ENCODE assay signal across 18 cellular contexts in the genomic region with DNA sequence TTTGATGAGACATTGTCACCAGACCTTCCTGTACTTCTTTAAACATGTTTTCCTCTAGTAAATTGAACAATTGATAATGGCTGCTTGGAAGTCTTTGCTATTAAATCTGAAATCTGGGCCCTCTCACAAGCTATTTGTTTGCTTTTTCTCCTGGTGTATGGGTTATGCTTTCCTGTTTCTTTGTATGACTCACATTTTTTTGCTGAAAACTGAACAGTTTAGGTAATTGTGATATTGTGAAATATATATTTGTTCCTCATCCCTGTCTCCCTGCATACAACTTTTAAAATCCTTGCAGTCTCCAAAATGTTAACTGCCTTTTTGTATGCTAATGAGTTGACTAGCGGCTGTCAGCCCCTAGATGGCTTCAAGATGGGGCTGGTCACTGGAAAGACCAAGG.
"Had no signal": no experiment of that assay in that cellular context is flagged by ENCODE, and none has a peak within 500 bp of the region (broad histone marks: within the 10 kb centered on the region; RNA-seq: fewer than 3 reads in every experiment).

No MANE protein-coding gene starts in this region.

- H3K4me3 ChIP-seq: lung, psoas muscle, spleen, tibial artery, upper lobe of left lung, uterus had no signal

- H3K4me1 ChIP-seq: psoas muscle, spleen, tibial artery, upper lobe of left lung, uterus had no signal

- H3K9me3 ChIP-seq: psoas muscle, spleen, tibial artery, upper lobe of left lung, uterus had no signal

- H3K27ac ChIP-seq: foreskin keratinocyte, psoas muscle, spleen, tibial artery, upper lobe of left lung, uterus had no signal

- DNase-seq: effector memory CD4-positive, alpha-beta T cell; foreskin keratinocyte; left colon; left ventricle myocardium superior; mesenchymal stem cell; naive B cell; psoas muscle; spleen; stimulated activated CD4-positive, alpha-beta T cell treated with anti-CD3 and anti-CD28 coated beads, Interleukin-15, amount 100 ng/mL, for 24 hours; stimulated activated CD4-positive, alpha-beta T cell treated with anti-CD3 and anti-CD28 coated beads, Interleukin-1b, Interleukin-23, amount 100 ng/mL, for 48 hours; stimulated activated CD4-positive, alpha-beta T cell treated with anti-CD3 and anti-CD28 coated beads, Interleukin-4, amount 100 ng/mL, for 24 hours; tibial artery; upper lobe of left lung; uterus had no signal

- H3K27me3 ChIP-seq: upper lobe of left lung, uterus had no signal

- H3K36me3 ChIP-seq: spleen, tibial artery, upper lobe of left lung, uterus had no signal

- ATAC-seq: esophagus mucosa; foreskin keratinocyte; left colon; left ventricle myocardium superior; psoas muscle; sciatic nerve; stimulated activated memory B cell treated with anti-CD40 and anti-IgM and Interleukin-4, amounts not matched to agents 10 μg/mL and 1 μg/mL and 100 μg/mL, for 72 hours had no signal
